In genomic region chr3:112072387-112073060, GRCh38 we compare ENCODE assay signal across 12 cellular contexts. TPM values are rescaled to one million over a fixed set of nuclear protein-coding genes. Genes with fewer than 3 reads are reported as not detected.
DNase-seq lines count a peak whose midpoint lies in the region; ATAC-seq and TF ChIP-seq lines count a peak whose summit lies in the region.
"Not testable (repeated sequence)": the region's sequence is repeated elsewhere in the genome, so short reads cannot be mapped to it uniquely, and the experiment has no call there.
"Had no signal": no experiment of that assay in that cellular context is flagged by ENCODE, and none has a peak within 500 bp of the region (broad histone marks: within the 10 kb centered on the region; RNA-seq: fewer than 3 reads in every experiment).

No MANE protein-coding gene starts in this region.

- peak overlapping the region; percentile 53 to 87 (median 84) for H3K4me3 Mint-ChIP-seq in CD4-positive, CD25-positive, alpha-beta regulatory T cell

- H3K9me3 ChIP-seq in CD4-positive, CD25-positive, alpha-beta regulatory T cell (ENCODE audit: control insufficient read depth in 2 of 2, low read length in 2 of 2); effector memory CD4-positive, alpha-beta T cell (ENCODE audit: control insufficient read depth, low read length): not testable (repeated sequence)

- ATAC-seq in CD4-positive, CD25-positive, alpha-beta regulatory T cell (ENCODE audit: low read depth in 2 of 2), result peak; percentile 62 to 69

- peaks cover 11% of the 10 kb centered on the region for H3K36me3 Mint-ChIP-seq in CD4-positive, CD25-positive, alpha-beta regulatory T cell

- not testable (repeated sequence) for H3K27me3 ChIP-seq in CD4-positive, CD25-positive, alpha-beta regulatory T cell (ENCODE audit: control insufficient read depth, insufficient read depth, low read length); effector memory CD4-positive, alpha-beta T cell (replicated peaks; ENCODE audit: control insufficient read depth, insufficient read depth, low read length, poor library complexity, severe bottlenecking)

- not testable (repeated sequence) for H3K4me1 ChIP-seq in CD4-positive, CD25-positive, alpha-beta regulatory T cell (ENCODE audit: control insufficient read depth, insufficient read depth, low read length, poor library complexity, severe bottlenecking); effector memory CD4-positive, alpha-beta T cell (ENCODE audit: control insufficient read depth, insufficient read depth, low read length, poor library complexity, severe bottlenecking)

- POLR2A ChIA-PET in RWPE1 (lab: Yijun Ruan, JAX; ENCODE audit: low non-redundant PET), result not testable (repeated sequence)

- H3K27ac Mint-ChIP-seq in CD4-positive, CD25-positive, alpha-beta regulatory T cell, result peak overlapping the region; percentile 90 to 91 (median 91)

- CTCF ChIA-PET in RWPE1 (lab: Yijun Ruan, JAX), result not testable (repeated sequence)

- TF ChIP-seq CTCF in RWPE1 (conservative IDR thresholded peaks at IDR 0.05; ENCODE audit: low read depth), result not testable (repeated sequence)

- not testable (repeated sequence) for H3K27ac ChIP-seq in CD4-positive, CD25-positive, alpha-beta regulatory T cell (ENCODE audit: insufficient read depth, low read length, poor library complexity, severe bottlenecking)
- peak overlapping the region; percentile 20; the same call in 1 of the 2 replicates for H3K27ac ChIP-seq in RWPE1
- peak overlapping the region; percentile 45 for H3K27ac ChIP-seq in effector memory CD4-positive, alpha-beta T cell (ENCODE audit: insufficient read depth, low read length, poor library complexity, severe bottlenecking)

- peak overlapping the region; percentile 51 for H3K4me3 ChIP-seq in CD4-positive, CD25-positive, alpha-beta regulatory T cell (ENCODE audit: low read depth, low read length)
- H3K4me3 ChIP-seq in effector memory CD4-positive, alpha-beta T cell (ENCODE audit: insufficient read depth, low read depth, low read length, poor library complexity, severe bottlenecking), result peak overlapping the region; percentile 29

- peaks cover 0 to 16% (median 2%) of the 10 kb centered on the region in 7 donors for H3K9me3 Mint-ChIP-seq in CD4-positive, CD25-positive, alpha-beta regulatory T cell

- H3K4me1 Mint-ChIP-seq in CD4-positive, CD25-positive, alpha-beta regulatory T cell, result peaks cover 9 to 44% (median 17%) of the 10 kb centered on the region in 4 donors

- peaks cover 15% of the 10 kb centered on the region for H3K27me3 Mint-ChIP-seq in CD4-positive, CD25-positive, alpha-beta regulatory T cell

- H3K36me3 ChIP-seq in CD4-positive, CD25-positive, alpha-beta regulatory T cell (ENCODE audit: control insufficient read depth, insufficient read depth, low read length); effector memory CD4-positive, alpha-beta T cell (ENCODE audit: control insufficient read depth, insufficient read depth, low read length): not testable (repeated sequence)

- DNase-seq in CD4-positive, CD25-positive, alpha-beta regulatory T cell, result peak; percentile 36 to 77 (median 76)
- DNase-seq in RWPE1 (ENCODE audit: low spot score), result not testable (repeated sequence)
- DNase-seq in activated CD4-positive, alpha-beta T cell treated with anti-CD3 and anti-CD28 coated beads for 48 hours, result peak; percentile 75
- peak; percentile 25 for DNase-seq in activated T-cell treated with anti-CD3 and anti-CD28 coated beads for 24 hours (ENCODE audit: low read depth)
- peak; percentile 4 to 68 (median 32) for DNase-seq in activated naive CD4-positive, alpha-beta T cell (lab: John Stamatoyannopoulos, UW)
- DNase-seq in effector memory CD4-positive, alpha-beta T cell, result peak; percentile 26 to 62 (median 54)
- DNase-seq in stimulated activated CD4-positive, alpha-beta T cell treated with anti-CD3 and anti-CD28 coated beads, Interleukin-15, amount 100 ng/mL, for 24 hours, result peak; percentile 72
- DNase-seq in stimulated activated CD8-positive, alpha-beta memory T cell treated with anti-CD3 and anti-CD28 coated beads, Interleukin-7, amount 100 ng/mL, for 24 hours (ENCODE audit: low read depth), result peak; percentile 6

RNA-seq across cellular contexts. Expression of gene C3orf52, which starts 13.7 kb away (rescaled TPM):
- total RNA-seq in CD4-positive, CD25-positive, alpha-beta regulatory T cell, result 0.59 TPM
- under 1 TPM; 0.13 to 0.67 (median 0.42) TPM for polyA plus RNA-seq in CD4-positive, CD25-positive, alpha-beta regulatory T cell

RNA-seq across cellular contexts. Expression of gene TMPRSS7, which starts 38.0 kb away (rescaled TPM):
- not detected for total RNA-seq in CD4-positive, CD25-positive, alpha-beta regulatory T cell
- polyA plus RNA-seq in CD4-positive, CD25-positive, alpha-beta regulatory T cell, result not detected
- total RNA-seq: astrocyte, fibroblast of villous mesenchyme, hepatocyte, posterior vena cava had no signal
